1 cellular context compared by ENCODE assay signal in genomic region chr22:46561435-46561905, GRCh38.
TF ChIP-seq lines count a peak whose summit lies in the region.

No MANE protein-coding gene starts in this region.

TF ChIP-seq in K562, 482 proteins besides CTCF, POLR2A, EP300 and RAD21 (continued from another document):
- TF ChIP-seq RNF219 (CRISPR knock-in tag; IDR thresholded peaks at IDR 0.05) (no peak), ZNF239 (CRISPR knock-in tag; IDR thresholded peaks at IDR 0.05) (no peak), NFYB (IDR thresholded peaks at IDR 0.05; ENCODE audit: extremely low read depth, insufficient read length) (peak; percentile 24), TSC22D4 (tag; IDR thresholded peaks at IDR 0.05) (no peak), ZBTB2 (IDR thresholded peaks at IDR 0.05) (no peak), BCL6 (CRISPR knock-in tag; IDR thresholded peaks at IDR 0.05) (no peak), TOE1 (IDR thresholded peaks at IDR 0.05; ENCODE audit: borderline replicate concordance) (peak; percentile 94), TOE1 (CRISPR knock-in tag; IDR thresholded peaks at IDR 0.05; ENCODE audit: borderline replicate concordance, low read depth) (no peak), HMGN3 (IDR thresholded peaks at IDR 0.05; ENCODE audit: borderline replicate concordance, extremely low read depth, insufficient read length, low read depth, low read length) (no peak)
- TF ChIP-seq, protein P1, sequence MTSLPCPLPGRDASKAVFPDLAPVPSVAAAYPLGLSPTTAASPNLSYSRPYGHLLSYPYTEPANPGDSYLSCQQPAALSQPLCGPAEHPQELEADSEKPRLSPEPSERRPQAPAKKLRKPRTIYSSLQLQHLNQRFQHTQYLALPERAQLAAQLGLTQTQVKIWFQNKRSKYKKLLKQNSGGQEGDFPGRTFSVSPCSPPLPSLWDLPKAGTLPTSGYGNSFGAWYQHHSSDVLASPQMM (CRISPR knock-in tag; IDR thresholded peaks at IDR 0.05) = no peak
- TF ChIP-seq, protein P2, sequence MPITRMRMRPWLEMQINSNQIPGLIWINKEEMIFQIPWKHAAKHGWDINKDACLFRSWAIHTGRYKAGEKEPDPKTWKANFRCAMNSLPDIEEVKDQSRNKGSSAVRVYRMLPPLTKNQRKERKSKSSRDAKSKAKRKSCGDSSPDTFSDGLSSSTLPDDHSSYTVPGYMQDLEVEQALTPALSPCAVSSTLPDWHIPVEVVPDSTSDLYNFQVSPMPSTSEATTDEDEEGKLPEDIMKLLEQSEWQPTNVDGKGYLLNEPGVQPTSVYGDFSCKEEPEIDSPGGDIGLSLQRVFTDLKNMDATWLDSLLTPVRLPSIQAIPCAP (CRISPR knock-in tag; IDR thresholded peaks at IDR 0.05; ENCODE audit: borderline replicate concordance) = no peak
- TF ChIP-seq, protein P3, sequence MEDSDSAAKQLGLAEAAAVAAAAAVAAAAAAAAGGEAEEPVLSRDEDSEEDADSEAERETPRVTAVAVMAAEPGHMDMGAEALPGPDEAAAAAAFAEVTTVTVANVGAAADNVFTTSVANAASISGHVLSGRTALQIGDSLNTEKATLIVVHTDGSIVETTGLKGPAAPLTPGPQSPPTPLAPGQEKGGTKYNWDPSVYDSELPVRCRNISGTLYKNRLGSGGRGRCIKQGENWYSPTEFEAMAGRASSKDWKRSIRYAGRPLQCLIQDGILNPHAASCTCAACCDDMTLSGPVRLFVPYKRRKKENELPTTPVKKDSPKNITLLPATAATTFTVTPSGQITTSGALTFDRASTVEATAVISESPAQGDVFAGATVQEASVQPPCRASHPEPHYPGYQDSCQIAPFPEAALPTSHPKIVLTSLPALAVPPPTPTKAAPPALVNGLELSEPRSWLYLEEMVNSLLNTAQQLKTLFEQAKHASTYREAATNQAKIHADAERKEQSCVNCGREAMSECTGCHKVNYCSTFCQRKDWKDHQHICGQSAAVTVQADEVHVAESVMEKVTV (CRISPR knock-in tag; IDR thresholded peaks at IDR 0.05) = no peak
